ENCODE assay signal across 8 cellular contexts in the genomic region with DNA sequence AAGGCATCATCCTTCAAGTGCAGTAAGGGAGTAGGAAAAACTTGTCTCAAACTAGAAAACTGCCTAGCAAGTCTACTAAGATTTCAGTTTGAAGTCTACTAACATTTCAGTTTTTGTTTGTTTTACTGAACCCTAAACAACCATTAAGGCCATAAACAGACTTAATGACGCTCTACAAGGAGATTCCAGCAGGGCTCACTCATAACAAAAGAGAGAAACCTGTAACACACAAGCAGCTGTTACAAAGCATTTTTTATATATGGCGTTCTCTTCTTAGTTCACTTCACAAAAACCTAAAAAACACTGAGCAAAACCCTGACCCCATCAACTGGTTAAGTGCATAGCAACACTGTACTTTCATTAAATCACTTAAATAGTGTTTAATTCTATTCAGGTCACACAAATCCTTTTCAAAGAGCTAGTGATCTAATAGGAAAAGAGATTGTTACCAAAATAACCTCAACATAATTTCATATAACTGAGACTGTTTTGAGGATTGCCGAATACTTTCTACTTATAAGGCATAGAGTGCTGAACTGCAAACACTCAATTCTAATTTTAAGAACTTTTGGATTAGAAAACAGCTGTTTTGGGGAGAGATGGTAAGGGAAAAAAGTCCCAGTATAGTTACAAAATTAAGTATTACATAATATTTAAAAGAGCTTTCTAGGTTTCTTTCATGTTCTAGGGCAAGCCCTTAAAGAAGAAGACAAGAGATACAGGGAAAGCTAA.
DNase-seq lines count a peak whose midpoint lies in the region; TF ChIP-seq lines count a peak whose summit lies in the region.

No MANE protein-coding gene starts in this region.

- peaks cover 37% of the 10 kb centered on the region for H3K4me1 Mint-ChIP-seq in nephron progenitor cell

- peak overlapping the region; percentile 88 for H3K4me3 ChIP-seq in endocrine pancreas (ENCODE audit: control insufficient read depth, insufficient read depth, low read length)

- intact Hi-C loops in posterior cingulate gyrus (cut with DNase I), result loop anchor here (5.0 to 10.0 kb wide), 4 partner anchors 175 to 362 kb away; a partner anchor contains a TSS

- no peaks in the 10 kb centered on the region for H3K27me3 ChIP-seq in endocrine pancreas (ENCODE audit: control insufficient read depth, insufficient read depth, low read length)

- H3K9me3 Mint-ChIP-seq in nephron progenitor cell, result no peaks in the 10 kb centered on the region

- peaks cover 15% of the 10 kb centered on the region for H3K4me1 ChIP-seq in endocrine pancreas (ENCODE audit: control insufficient read depth, insufficient read depth, low read length)

- no peaks in the 10 kb centered on the region for H3K27me3 Mint-ChIP-seq in nephron progenitor cell (ENCODE audit: low read depth, poor library complexity)

- no peaks in the 10 kb centered on the region for H3K9me3 ChIP-seq in endocrine pancreas (ENCODE audit: control insufficient read depth, low read length)

- DNase-seq in NCI-H2107 treated with DMSO at 0.1 percent for 48 hours (lab: John Stamatoyannopoulos, UW; ENCODE audit: unreplicated experiment) (peak; percentile 44), NCI-H2107 (lab: John Stamatoyannopoulos, UW) (no peak), OCI-M1 (lab: John Stamatoyannopoulos, UW) (peak; percentile 75), nephron progenitor cell (no peak), posterior cingulate gyrus (no peak), NCI-H748 (lab: John Stamatoyannopoulos, UW; ENCODE audit: unreplicated experiment) (no peak)
- DNase-seq in effector CD8-positive, alpha-beta T cell (lab: John Stamatoyannopoulos, UW), result no peak

- H3K4me3 Mint-ChIP-seq in nephron progenitor cell, result peak overlapping the region; percentile 95

- peak overlapping the region; percentile 96 for H3K27ac Mint-ChIP-seq in nephron progenitor cell

- no peak for TF ChIP-seq CTCF in nephron progenitor cell (IDR thresholded peaks at IDR 0.05)

- H3K36me3 Mint-ChIP-seq in nephron progenitor cell (ENCODE audit: low read depth), result peaks cover 26% of the 10 kb centered on the region

- no peak overlapping the region for H3K9ac ChIP-seq in endocrine pancreas (ENCODE audit: control insufficient read depth, insufficient read depth, low read length)

- no peaks in the 10 kb centered on the region for H3K36me3 ChIP-seq in endocrine pancreas (ENCODE audit: control insufficient read depth, insufficient read depth, low read length)

Comparison
In these comparisons a context has a peak if more than half of its experiments do, and no peak if none do; other contexts are left out.
1. DNase-seq: peak in NCI-H2107 treated with DMSO at 0.1 percent for 48 hours (single experiment) and OCI-M1 (single experiment); none in NCI-H2107 (single experiment), nephron progenitor cell (single experiment), posterior cingulate gyrus (0 of 10), NCI-H748 (single experiment) and effector CD8-positive, alpha-beta T cell (single experiment).